Comparison of ENCODE assay signal across 12 cellular contexts in genomic region chr2:68303902-68304272, GRCh38. TPM values are rescaled to one million over a fixed set of nuclear protein-coding genes. Genes with fewer than 3 reads are reported as not detected.
"Had no signal": no experiment of that assay in that cellular context is flagged by ENCODE, and none has a peak within 500 bp of the region (broad histone marks: within the 10 kb centered on the region; RNA-seq: fewer than 3 reads in every experiment).

No MANE protein-coding gene starts in this region.

RNA-seq across cellular contexts. Expression of gene CNRIP1, which starts 15.9 kb away (rescaled TPM):
- total RNA-seq: activated B cell treated with CpG ODN at 0.5 μM for 24 hours; activated CD4-positive, alpha-beta memory T cell treated with anti-CD3 and anti-CD28 coated beads for 36 hours; activated CD4-positive, alpha-beta memory T cell treated with anti-CD3 and anti-CD28 coated beads, Interleukin-2, amount 10 ng/mL, durations not matched to agents 7 days and 5 days; activated CD4-positive, alpha-beta T cell treated with anti-CD3 and anti-CD28 coated beads for 36 hours; activated CD4-positive, alpha-beta T cell treated with anti-CD3 and anti-CD28 coated beads, Interleukin-2, amount 10 ng/mL, durations not matched to agents 24 days and 14 days; activated CD4-positive, alpha-beta T cell treated with anti-CD3 and anti-CD28 coated beads, Interleukin-2, amount 10 ng/mL, durations not matched to agents 7 days and 5 days; activated CD8-positive, alpha-beta memory T cell treated with anti-CD3 and anti-CD28 coated beads for 36 hours; activated CD8-positive, alpha-beta memory T cell treated with anti-CD3 and anti-CD28 coated beads, Interleukin-2, amount 10 ng/mL, durations not matched to agents 7 days and 5 days; activated CD8-positive, alpha-beta T cell treated with anti-CD3 and anti-CD28 coated beads for 36 hours; activated CD8-positive, alpha-beta T cell treated with anti-CD3 and anti-CD28 coated beads, Interleukin-2, amount 10 ng/mL, durations not matched to agents 7 days and 5 days; T-helper 1 cell treated with Interleukin-12 subunit alpha and Interleukin-12 subunit beta and Interleukin-4 antibody, amounts not matched to agents 30 ng/mL and 1 ng/mL, for 36 hours; T-helper 2 cell treated with Interferon-gamma antibody and Interleukin-4, amounts not matched to agents 100 ng/mL and 5 ng/mL, for 36 hours had no signal
